11 cellular contexts compared by ENCODE assay signal in the genomic region with DNA sequence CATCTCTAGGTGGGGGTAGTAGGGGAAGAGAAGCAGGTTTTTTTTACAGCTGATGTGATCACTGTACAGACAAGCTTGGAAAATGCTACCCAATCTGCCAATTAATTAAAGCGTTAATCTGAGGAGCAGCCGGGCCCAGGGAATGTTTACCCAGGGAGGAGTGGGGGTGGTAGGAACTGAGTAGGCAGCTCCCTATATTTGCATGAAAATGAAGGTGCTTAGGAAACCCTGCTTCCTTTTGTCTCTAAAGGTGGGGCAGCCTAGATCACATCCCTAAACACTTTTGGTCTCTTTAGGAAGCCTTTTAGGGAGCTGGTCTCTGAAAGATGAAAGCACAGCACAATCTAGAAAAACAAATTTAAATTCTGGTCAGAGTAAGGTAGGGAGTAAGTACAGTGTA. TPM values are rescaled to one million over a fixed set of nuclear protein-coding genes. Genes with fewer than 3 reads are reported as not detected.
DNase-seq lines count a peak whose midpoint lies in the region; TF ChIP-seq lines count a peak whose summit lies in the region.
"Had no signal": no experiment of that assay in that cellular context is flagged by ENCODE, and none has a peak within 500 bp of the region (broad histone marks: within the 10 kb centered on the region; RNA-seq: fewer than 3 reads in every experiment).

No MANE protein-coding gene starts in this region.

- in situ Hi-C loops in brain microvascular endothelial cell (cut with HindIII; ENCODE audit: low pct_ligation_motif_present, low sequenced_read_pairs), result no loop called here

- no peak overlapping the region for H3K4me2 ChIP-seq in mesenchymal stem cell (ENCODE audit: low read length, poor library complexity, severe bottlenecking)

- H3K27ac Mint-ChIP-seq in activated CD4-positive, alpha-beta T cell treated with anti-CD3 and anti-CD28 coated beads, Interleukin-2, amount 10 ng/mL, durations not matched to agents 24 days and 14 days, result no peak overlapping the region
- H3K27ac Mint-ChIP-seq in activated naive CD4-positive, alpha-beta T cell treated with anti-CD3 and anti-CD28 coated beads, Interleukin-2, amount 10 ng/mL, durations not matched to agents 7 days and 5 days, result no peak overlapping the region

- H2AK5ac ChIP-seq in mesenchymal stem cell (ENCODE audit: low read length, severe bottlenecking), result peak overlapping the region; percentile 23

- H3K79me1 ChIP-seq in mesenchymal stem cell (replicated peaks; ENCODE audit: low read length, poor library complexity, severe bottlenecking), result peaks cover 3% of the 10 kb centered on the region

- H3K4me1 Mint-ChIP-seq in activated CD4-positive, alpha-beta T cell treated with anti-CD3 and anti-CD28 coated beads, Interleukin-2, amount 10 ng/mL, durations not matched to agents 24 days and 14 days, result peaks cover 18% of the 10 kb centered on the region
- peaks cover 2% of the 10 kb centered on the region for H3K4me1 Mint-ChIP-seq in activated naive CD4-positive, alpha-beta T cell treated with anti-CD3 and anti-CD28 coated beads, Interleukin-2, amount 10 ng/mL, durations not matched to agents 7 days and 5 days

- WGBS in mesenchymal stem cell, result 41% methylated on average over 2 of the region's 2 CpGs

- peaks cover 10% of the 10 kb centered on the region for H3K36me3 Mint-ChIP-seq in activated CD4-positive, alpha-beta T cell treated with anti-CD3 and anti-CD28 coated beads, Interleukin-2, amount 10 ng/mL, durations not matched to agents 24 days and 14 days (ENCODE audit: low read depth)
- H3K36me3 Mint-ChIP-seq in activated naive CD4-positive, alpha-beta T cell treated with anti-CD3 and anti-CD28 coated beads, Interleukin-2, amount 10 ng/mL, durations not matched to agents 7 days and 5 days, result peaks cover 15% of the 10 kb centered on the region

- H2BK15ac ChIP-seq in mesenchymal stem cell (ENCODE audit: low read depth, poor library complexity, severe bottlenecking), result no peak overlapping the region

- no peak overlapping the region for H2AFZ ChIP-seq in mesenchymal stem cell (ENCODE audit: low read depth, low read length)

- H3K4ac ChIP-seq in mesenchymal stem cell (ENCODE audit: low read depth in 1 of 2, low read length in 2 of 2), result no peak overlapping the region

- H3K9me3 ChIP-seq in mesenchymal stem cell (ENCODE audit: control insufficient read depth, low read length), result no peaks in the 10 kb centered on the region
- H3K9me3 ChIP-seq: body of pancreas had no signal

- H3K4me3 Mint-ChIP-seq in activated CD4-positive, alpha-beta T cell treated with anti-CD3 and anti-CD28 coated beads, Interleukin-2, amount 10 ng/mL, durations not matched to agents 24 days and 14 days, result no peak overlapping the region
- H3K4me3 Mint-ChIP-seq in activated naive CD4-positive, alpha-beta T cell treated with anti-CD3 and anti-CD28 coated beads, Interleukin-2, amount 10 ng/mL, durations not matched to agents 7 days and 5 days, result no peak overlapping the region

- no peak overlapping the region for H4K8ac ChIP-seq in mesenchymal stem cell (ENCODE audit: low read length)

- no peak overlapping the region for H3K23ac ChIP-seq in mesenchymal stem cell (ENCODE audit: low read length in 2 of 2)

- peak; percentile 36 for DNase-seq in ELR (ENCODE audit: low read depth)
- DNase-seq in M059J (ENCODE audit: low read depth), result peak; percentile 23
- DNase-seq in brain microvascular endothelial cell, result no peak
- peak; percentile 15 for DNase-seq in mesenchymal stem cell
- no peak for DNase-seq in activated CD4-positive, alpha-beta T cell treated with anti-CD3 and anti-CD28 coated beads, Interleukin-2, amount 10 ng/mL, durations not matched to agents 24 days and 14 days
- no peak for DNase-seq in 8988T
- DNase-seq in activated naive CD4-positive, alpha-beta T cell treated with anti-CD3 and anti-CD28 coated beads, Interleukin-2, amount 10 ng/mL, durations not matched to agents 7 days and 5 days, result no peak
- DNase-seq: activated CD8-positive, alpha-beta memory T cell treated with anti-CD3 and anti-CD28 coated beads, Interleukin-2, amount 50 U/mL, for 4 hours; body of pancreas; left colon; stimulated activated naive CD4-positive, alpha-beta T cell treated with Interleukin-2 at 50 U/mL for 16 hours had no signal

- H3K27me3 ChIP-seq in brain microvascular endothelial cell (replicated peaks) (no peaks in the 10 kb centered on the region), mesenchymal stem cell (ENCODE audit: control insufficient read depth in 1 of 2, insufficient read depth in 1 of 2, low read length in 2 of 2) (no peaks in the 10 kb centered on the region)
- H3K27me3 ChIP-seq: body of pancreas had no signal

- H3K14ac ChIP-seq in mesenchymal stem cell (ENCODE audit: low read length in 2 of 2), result no peak overlapping the region

- H3K4me1 ChIP-seq in mesenchymal stem cell (ENCODE audit: control insufficient read depth, insufficient read depth, low read depth, low read length), result peaks cover 6% of the 10 kb centered on the region
- H3K4me1 ChIP-seq: body of pancreas had no signal

- peak overlapping the region; percentile 42 for H3K9ac ChIP-seq in mesenchymal stem cell (ENCODE audit: low read length)

- H3K18ac ChIP-seq in mesenchymal stem cell (ENCODE audit: low read depth in 1 of 2, low read length in 2 of 2), result no peak overlapping the region

- CTCF ChIA-PET in activated naive CD4-positive, alpha-beta T cell treated with anti-CD3 and anti-CD28 coated beads, Interleukin-2, amount 10 ng/mL, durations not matched to agents 7 days and 5 days (lab: Charles Lee), result interaction anchor here (0.8 to 19.4 kb wide), 3 partner anchors 9 to 109 kb away, joined by 3 to 693 read pairs (median 14); a partner anchor contains a TSS

- H3K9me3 Mint-ChIP-seq in activated CD4-positive, alpha-beta T cell treated with anti-CD3 and anti-CD28 coated beads, Interleukin-2, amount 10 ng/mL, durations not matched to agents 24 days and 14 days, result no peaks in the 10 kb centered on the region
- H3K9me3 Mint-ChIP-seq in activated naive CD4-positive, alpha-beta T cell treated with anti-CD3 and anti-CD28 coated beads, Interleukin-2, amount 10 ng/mL, durations not matched to agents 7 days and 5 days, result no peaks in the 10 kb centered on the region

- no peak overlapping the region for H3K4me3 ChIP-seq in brain microvascular endothelial cell (ENCODE audit: low read depth, low read length)
- H3K4me3 ChIP-seq in mesenchymal stem cell (ENCODE audit: insufficient read depth in 1 of 2, low read depth in 1 of 2, low read length in 2 of 2), result no peak overlapping the region
- H3K4me3 ChIP-seq: body of pancreas had no signal

- H2BK12ac ChIP-seq in mesenchymal stem cell (ENCODE audit: low read length in 2 of 2), result no peak overlapping the region

- H3K27me3 Mint-ChIP-seq in activated CD4-positive, alpha-beta T cell treated with anti-CD3 and anti-CD28 coated beads, Interleukin-2, amount 10 ng/mL, durations not matched to agents 24 days and 14 days, result no peaks in the 10 kb centered on the region
- no peaks in the 10 kb centered on the region for H3K27me3 Mint-ChIP-seq in activated naive CD4-positive, alpha-beta T cell treated with anti-CD3 and anti-CD28 coated beads, Interleukin-2, amount 10 ng/mL, durations not matched to agents 7 days and 5 days

- H3K36me3 ChIP-seq in brain microvascular endothelial cell (replicated peaks), result peaks cover 6% of the 10 kb centered on the region
- peaks cover 7 to 16% of the 10 kb centered on the region in 2 experiments for H3K36me3 ChIP-seq in mesenchymal stem cell (ENCODE audit: control insufficient read depth in 1 of 2, insufficient read depth in 2 of 2, low read depth in 1 of 2, low read length in 2 of 2)

- intact Hi-C loops in activated CD4-positive, alpha-beta T cell treated with anti-CD3 and anti-CD28 coated beads, Interleukin-2, amount 10 ng/mL, durations not matched to agents 24 days and 14 days (cut with micrococcal nuclease), result no loop called here

- TF ChIP-seq CTCF in brain microvascular endothelial cell (IDR thresholded peaks at IDR 0.05; ENCODE audit: low read depth, low read length, missing control alignments), result no peak

- no peak overlapping the region for H2BK120ac ChIP-seq in mesenchymal stem cell (ENCODE audit: low read depth, low read length)

- peak overlapping the region; percentile 80 for H3K27ac ChIP-seq in brain microvascular endothelial cell
- peak overlapping the region; percentile 89 for H3K27ac ChIP-seq in mesenchymal stem cell (ENCODE audit: low read length, poor library complexity, severe bottlenecking)
- H3K27ac ChIP-seq: body of pancreas had no signal

- H4K91ac ChIP-seq in mesenchymal stem cell (ENCODE audit: low read length), result no peak overlapping the region

- H2BK5ac ChIP-seq in mesenchymal stem cell (ENCODE audit: low read depth, low read length, poor library complexity, severe bottlenecking), result no peak overlapping the region

RNA-seq across cellular contexts. Expression of a gene that starts 53.0 kb away (rescaled TPM):
- total RNA-seq in M059J (2014; rRNA removed; shearing (Covaris generic)), result 9.1 and 20.7 TPM in 2 replicates
- 11.8 TPM for polyA plus RNA-seq in mesenchymal stem cell (2013, experiment 1 of 2)
- 11.2 TPM for polyA plus RNA-seq in mesenchymal stem cell (2013, experiment 2 of 2)
- total RNA-seq in activated CD4-positive, alpha-beta T cell treated with anti-CD3 and anti-CD28 coated beads, Interleukin-2, amount 10 ng/mL, durations not matched to agents 24 days and 14 days, result 300 and 311 TPM in 2 replicates

Comparison
In these comparisons a context has a peak if more than half of its experiments do, and no peak if none do; other contexts are left out.
1. DNase-seq: peak in ELR (single experiment), M059J (single experiment) and mesenchymal stem cell (single experiment); none in brain microvascular endothelial cell (single experiment), activated CD4-positive, alpha-beta T cell treated with anti-CD3 and anti-CD28 coated beads, Interleukin-2, amount 10 ng/mL, durations not matched to agents 24 days and 14 days (single experiment), 8988T (single experiment) and activated naive CD4-positive, alpha-beta T cell treated with anti-CD3 and anti-CD28 coated beads, Interleukin-2, amount 10 ng/mL, durations not matched to agents 7 days and 5 days (single experiment).
2. RNA of a gene that starts 53.0 kb away (total RNA-seq): 300 to 311 TPM in activated CD4-positive, alpha-beta T cell treated with anti-CD3 and anti-CD28 coated beads, Interleukin-2, amount 10 ng/mL, durations not matched to agents 24 days and 14 days; 9.1 to 20.7 TPM in M059J; every median in the first group is over 10 times any median in the second.